ENCODE assay signal across 12 cellular contexts in the genomic region with DNA sequence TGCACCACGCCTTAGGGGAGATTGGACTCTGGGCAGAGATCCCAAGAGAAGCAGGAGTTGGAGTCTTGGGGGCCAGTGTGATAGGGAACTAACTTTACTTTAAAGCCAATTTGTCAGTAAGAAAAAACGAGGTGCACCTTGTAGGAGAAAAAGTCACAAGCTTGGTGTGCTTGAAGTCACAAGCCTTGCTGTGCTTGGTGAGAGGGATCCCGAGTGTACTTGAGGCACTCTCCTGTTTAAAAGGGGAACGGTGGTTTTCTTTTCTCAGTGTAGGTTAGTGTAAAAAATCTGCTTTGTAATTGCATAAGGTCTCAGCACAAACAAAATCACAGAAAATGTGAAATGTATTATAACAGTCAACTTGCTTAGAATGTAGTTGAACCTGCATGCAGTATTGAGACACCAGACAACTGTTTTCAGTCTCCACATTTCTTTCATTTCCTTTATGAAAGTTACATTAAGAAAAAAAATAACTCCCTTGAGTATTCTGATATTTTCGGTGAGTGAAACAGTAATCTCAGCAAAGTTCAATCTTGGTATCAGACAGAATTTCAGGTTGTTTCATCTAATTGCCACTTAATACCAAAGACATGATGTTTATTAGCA.
DNase-seq lines count a peak whose midpoint lies in the region; ATAC-seq and TF ChIP-seq lines count a peak whose summit lies in the region.
"Had no signal": no experiment of that assay in that cellular context is flagged by ENCODE, and none has a peak within 500 bp of the region (broad histone marks: within the 10 kb centered on the region; RNA-seq: fewer than 3 reads in every experiment).

No MANE protein-coding gene starts in this region.

- peak overlapping the region; percentile 74 for H3K9ac ChIP-seq in BLaER1

- no peaks in the 10 kb centered on the region for H3K36me3 Mint-ChIP-seq in Caco-2 (ENCODE audit: insufficient read depth, unreplicated experiment)

- H3K4me1 Mint-ChIP-seq in Caco-2 (ENCODE audit: low read depth, unreplicated experiment), result no peaks in the 10 kb centered on the region

- peaks cover 11% of the 10 kb centered on the region for H3K9me3 Mint-ChIP-seq in Caco-2 (ENCODE audit: unreplicated experiment)

- no TSS peak for BruUV-seq in Caco-2 (replicated peaks; lab: Mats Ljungman, UMichigan)

- TF ChIP-seq CTCF in Caco-2 (IDR thresholded peaks at IDR 0.05; ENCODE audit: insufficient read depth in 1 of 2, low read depth in 1 of 2, low read length in 1 of 2, severe bottlenecking in 1 of 2, unreplicated experiment in 1 of 2), result no peak

- no peaks in the 10 kb centered on the region for H3K27me3 ChIP-seq in BLaER1
- H3K27me3 ChIP-seq in Caco-2 (replicated peaks; ENCODE audit: control insufficient read depth, insufficient read depth, low read length), result no peaks in the 10 kb centered on the region
- H3K27me3 ChIP-seq: gastrocnemius medialis had no signal

- POLR2A ChIA-PET in Caco-2 (lab: Charles Lee), result no interaction called here

- CTCF ChIA-PET in Caco-2 (lab: Charles Lee), result interaction anchor here (1.5 kb wide), 1 partner anchor 7 kb away, joined by 6 read pairs; no protein-coding TSS in a partner anchor

- H3K9me3 ChIP-seq in BLaER1, result peaks cover 23% of the 10 kb centered on the region
- no peaks in the 10 kb centered on the region for H3K9me3 ChIP-seq in Caco-2
- H3K9me3 ChIP-seq: gastrocnemius medialis had no signal

- H3K4me1 ChIP-seq in BLaER1, result peaks cover 73% of the 10 kb centered on the region
- H3K4me1 ChIP-seq in Caco-2, result no peaks in the 10 kb centered on the region
- H3K4me1 ChIP-seq: gastrocnemius medialis had no signal

- no peaks in the 10 kb centered on the region for H4K20me1 ChIP-seq in BLaER1

- H3K4me3 ChIP-seq in BLaER1 (peak overlapping the region; percentile 64), Caco-2 (ENCODE audit: low read depth, low read length) (no peak overlapping the region)
- H3K4me3 ChIP-seq: gastrocnemius medialis had no signal

- H3K27ac ChIP-seq in BLaER1, result peak overlapping the region; percentile 88
- H3K27ac ChIP-seq: gastrocnemius medialis had no signal

- H3K4me3 Mint-ChIP-seq in Caco-2 (ENCODE audit: unreplicated experiment), result no peak overlapping the region

- H3K4me2 ChIP-seq in BLaER1, result peak overlapping the region; percentile 90

- no peak overlapping the region for H3K27ac Mint-ChIP-seq in Caco-2 (ENCODE audit: unreplicated experiment)

- H3K36me3 ChIP-seq in BLaER1, result 0 out of 2 replicates have a peak, but pooled peaks cover 6% of the 10 kb centered on the region
- no peaks in the 10 kb centered on the region for H3K36me3 ChIP-seq in Caco-2 (ENCODE audit: control insufficient read depth, insufficient read depth, low read length)
- H3K36me3 ChIP-seq: gastrocnemius medialis had no signal

- intact Hi-C loops in Caco-2 (cut with micrococcal nuclease; ENCODE audit: unreplicated experiment), result no loop called here

- ATAC-seq in GM18870 (IDR thresholded peaks at IDR 0.05; ENCODE audit: unreplicated experiment) (peak; percentile 70), HG02610 (IDR thresholded peaks at IDR 0.05; ENCODE audit: unreplicated experiment) (peak; percentile 39), HG03097 (IDR thresholded peaks at IDR 0.05; ENCODE audit: low FRiP score, unreplicated experiment) (no peak)
- ATAC-seq: gastrocnemius medialis had no signal

- peak; percentile 36 for DNase-seq in NAMALWA (ENCODE audit: low spot score)
- no peak for DNase-seq in stimulated activated CD4-positive, alpha-beta T cell treated with anti-CD3 and anti-CD28 coated beads, Interleukin-1b, Interleukin-23, amount 100 ng/mL, for 48 hours
- no peak for DNase-seq in Caco-2
- no peak for DNase-seq in stimulated activated CD8-positive, alpha-beta memory T cell treated with anti-CD3 and anti-CD28 coated beads, Interleukin-4, amount 100 ng/mL, for 48 hours
- DNase-seq: gastrocnemius medialis, KG1, mesenchymal stem cell, NCI-H524 treated with DMSO at 0.1 percent for 48 hours had no signal

- H3K27me3 Mint-ChIP-seq in Caco-2 (ENCODE audit: insufficient read depth, unreplicated experiment), result peaks cover 7% of the 10 kb centered on the region
